In the genomic region with DNA sequence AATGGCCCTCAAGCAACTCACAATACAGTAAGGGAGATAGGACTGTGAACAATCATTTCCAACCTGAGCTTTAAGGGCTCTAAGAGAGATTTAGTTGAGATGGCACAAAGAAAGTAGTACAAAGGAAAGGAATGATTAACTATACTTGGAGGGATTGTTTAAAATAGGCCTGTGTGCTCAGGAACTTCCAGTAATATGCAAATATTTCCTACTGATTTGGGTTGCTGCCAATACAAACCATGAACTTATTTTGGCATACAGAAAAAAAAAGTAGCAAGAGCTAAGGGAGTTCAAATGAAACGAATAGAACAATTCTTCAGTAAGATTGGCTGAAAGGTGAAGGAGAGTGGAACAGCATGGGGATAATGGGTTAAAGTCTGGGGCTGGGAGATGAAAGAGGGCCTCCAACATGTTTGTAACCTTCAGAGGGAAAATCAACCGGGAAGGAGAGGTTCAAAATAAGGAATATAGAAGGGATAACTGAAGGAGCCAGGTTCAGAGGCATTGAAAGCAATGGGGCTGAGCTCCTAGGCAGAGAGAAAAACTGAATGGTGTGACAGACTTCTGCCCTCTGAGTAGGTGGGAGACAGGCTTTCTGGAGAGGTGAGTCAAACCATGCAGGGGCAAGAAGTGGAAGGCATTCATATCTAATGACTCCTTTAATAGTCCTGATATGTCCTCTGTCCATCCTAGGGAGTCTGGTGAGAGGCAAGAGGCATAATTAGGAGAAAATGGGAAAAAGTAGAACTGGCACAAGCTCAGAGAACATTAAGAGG, we compare ENCODE assay signal across 1 cellular context.
TF ChIP-seq lines count a peak whose summit lies in the region.

No MANE protein-coding gene starts in this region.

TF ChIP-seq in GM23338, 12 proteins besides CTCF, POLR2A, EP300 and RAD21 (continued from another document):
- TF ChIP-seq, protein P1, sequence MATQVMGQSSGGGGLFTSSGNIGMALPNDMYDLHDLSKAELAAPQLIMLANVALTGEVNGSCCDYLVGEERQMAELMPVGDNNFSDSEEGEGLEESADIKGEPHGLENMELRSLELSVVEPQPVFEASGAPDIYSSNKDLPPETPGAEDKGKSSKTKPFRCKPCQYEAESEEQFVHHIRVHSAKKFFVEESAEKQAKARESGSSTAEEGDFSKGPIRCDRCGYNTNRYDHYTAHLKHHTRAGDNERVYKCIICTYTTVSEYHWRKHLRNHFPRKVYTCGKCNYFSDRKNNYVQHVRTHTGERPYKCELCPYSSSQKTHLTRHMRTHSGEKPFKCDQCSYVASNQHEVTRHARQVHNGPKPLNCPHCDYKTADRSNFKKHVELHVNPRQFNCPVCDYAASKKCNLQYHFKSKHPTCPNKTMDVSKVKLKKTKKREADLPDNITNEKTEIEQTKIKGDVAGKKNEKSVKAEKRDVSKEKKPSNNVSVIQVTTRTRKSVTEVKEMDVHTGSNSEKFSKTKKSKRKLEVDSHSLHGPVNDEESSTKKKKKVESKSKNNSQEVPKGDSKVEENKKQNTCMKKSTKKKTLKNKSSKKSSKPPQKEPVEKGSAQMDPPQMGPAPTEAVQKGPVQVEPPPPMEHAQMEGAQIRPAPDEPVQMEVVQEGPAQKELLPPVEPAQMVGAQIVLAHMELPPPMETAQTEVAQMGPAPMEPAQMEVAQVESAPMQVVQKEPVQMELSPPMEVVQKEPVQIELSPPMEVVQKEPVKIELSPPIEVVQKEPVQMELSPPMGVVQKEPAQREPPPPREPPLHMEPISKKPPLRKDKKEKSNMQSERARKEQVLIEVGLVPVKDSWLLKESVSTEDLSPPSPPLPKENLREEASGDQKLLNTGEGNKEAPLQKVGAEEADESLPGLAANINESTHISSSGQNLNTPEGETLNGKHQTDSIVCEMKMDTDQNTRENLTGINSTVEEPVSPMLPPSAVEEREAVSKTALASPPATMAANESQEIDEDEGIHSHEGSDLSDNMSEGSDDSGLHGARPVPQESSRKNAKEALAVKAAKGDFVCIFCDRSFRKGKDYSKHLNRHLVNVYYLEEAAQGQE (IDR thresholded peaks at IDR 0.05; ENCODE audit: unreplicated experiment) = no peak
- TF ChIP-seq POLR2AphosphoS5 (IDR thresholded peaks at IDR 0.05; ENCODE audit: low read depth) = no peak
- TF ChIP-seq ZNF331 (CRISPR knock-in tag; IDR thresholded peaks at IDR 0.05; ENCODE audit: low read depth) = no peak
- TF ChIP-seq, protein P2, sequence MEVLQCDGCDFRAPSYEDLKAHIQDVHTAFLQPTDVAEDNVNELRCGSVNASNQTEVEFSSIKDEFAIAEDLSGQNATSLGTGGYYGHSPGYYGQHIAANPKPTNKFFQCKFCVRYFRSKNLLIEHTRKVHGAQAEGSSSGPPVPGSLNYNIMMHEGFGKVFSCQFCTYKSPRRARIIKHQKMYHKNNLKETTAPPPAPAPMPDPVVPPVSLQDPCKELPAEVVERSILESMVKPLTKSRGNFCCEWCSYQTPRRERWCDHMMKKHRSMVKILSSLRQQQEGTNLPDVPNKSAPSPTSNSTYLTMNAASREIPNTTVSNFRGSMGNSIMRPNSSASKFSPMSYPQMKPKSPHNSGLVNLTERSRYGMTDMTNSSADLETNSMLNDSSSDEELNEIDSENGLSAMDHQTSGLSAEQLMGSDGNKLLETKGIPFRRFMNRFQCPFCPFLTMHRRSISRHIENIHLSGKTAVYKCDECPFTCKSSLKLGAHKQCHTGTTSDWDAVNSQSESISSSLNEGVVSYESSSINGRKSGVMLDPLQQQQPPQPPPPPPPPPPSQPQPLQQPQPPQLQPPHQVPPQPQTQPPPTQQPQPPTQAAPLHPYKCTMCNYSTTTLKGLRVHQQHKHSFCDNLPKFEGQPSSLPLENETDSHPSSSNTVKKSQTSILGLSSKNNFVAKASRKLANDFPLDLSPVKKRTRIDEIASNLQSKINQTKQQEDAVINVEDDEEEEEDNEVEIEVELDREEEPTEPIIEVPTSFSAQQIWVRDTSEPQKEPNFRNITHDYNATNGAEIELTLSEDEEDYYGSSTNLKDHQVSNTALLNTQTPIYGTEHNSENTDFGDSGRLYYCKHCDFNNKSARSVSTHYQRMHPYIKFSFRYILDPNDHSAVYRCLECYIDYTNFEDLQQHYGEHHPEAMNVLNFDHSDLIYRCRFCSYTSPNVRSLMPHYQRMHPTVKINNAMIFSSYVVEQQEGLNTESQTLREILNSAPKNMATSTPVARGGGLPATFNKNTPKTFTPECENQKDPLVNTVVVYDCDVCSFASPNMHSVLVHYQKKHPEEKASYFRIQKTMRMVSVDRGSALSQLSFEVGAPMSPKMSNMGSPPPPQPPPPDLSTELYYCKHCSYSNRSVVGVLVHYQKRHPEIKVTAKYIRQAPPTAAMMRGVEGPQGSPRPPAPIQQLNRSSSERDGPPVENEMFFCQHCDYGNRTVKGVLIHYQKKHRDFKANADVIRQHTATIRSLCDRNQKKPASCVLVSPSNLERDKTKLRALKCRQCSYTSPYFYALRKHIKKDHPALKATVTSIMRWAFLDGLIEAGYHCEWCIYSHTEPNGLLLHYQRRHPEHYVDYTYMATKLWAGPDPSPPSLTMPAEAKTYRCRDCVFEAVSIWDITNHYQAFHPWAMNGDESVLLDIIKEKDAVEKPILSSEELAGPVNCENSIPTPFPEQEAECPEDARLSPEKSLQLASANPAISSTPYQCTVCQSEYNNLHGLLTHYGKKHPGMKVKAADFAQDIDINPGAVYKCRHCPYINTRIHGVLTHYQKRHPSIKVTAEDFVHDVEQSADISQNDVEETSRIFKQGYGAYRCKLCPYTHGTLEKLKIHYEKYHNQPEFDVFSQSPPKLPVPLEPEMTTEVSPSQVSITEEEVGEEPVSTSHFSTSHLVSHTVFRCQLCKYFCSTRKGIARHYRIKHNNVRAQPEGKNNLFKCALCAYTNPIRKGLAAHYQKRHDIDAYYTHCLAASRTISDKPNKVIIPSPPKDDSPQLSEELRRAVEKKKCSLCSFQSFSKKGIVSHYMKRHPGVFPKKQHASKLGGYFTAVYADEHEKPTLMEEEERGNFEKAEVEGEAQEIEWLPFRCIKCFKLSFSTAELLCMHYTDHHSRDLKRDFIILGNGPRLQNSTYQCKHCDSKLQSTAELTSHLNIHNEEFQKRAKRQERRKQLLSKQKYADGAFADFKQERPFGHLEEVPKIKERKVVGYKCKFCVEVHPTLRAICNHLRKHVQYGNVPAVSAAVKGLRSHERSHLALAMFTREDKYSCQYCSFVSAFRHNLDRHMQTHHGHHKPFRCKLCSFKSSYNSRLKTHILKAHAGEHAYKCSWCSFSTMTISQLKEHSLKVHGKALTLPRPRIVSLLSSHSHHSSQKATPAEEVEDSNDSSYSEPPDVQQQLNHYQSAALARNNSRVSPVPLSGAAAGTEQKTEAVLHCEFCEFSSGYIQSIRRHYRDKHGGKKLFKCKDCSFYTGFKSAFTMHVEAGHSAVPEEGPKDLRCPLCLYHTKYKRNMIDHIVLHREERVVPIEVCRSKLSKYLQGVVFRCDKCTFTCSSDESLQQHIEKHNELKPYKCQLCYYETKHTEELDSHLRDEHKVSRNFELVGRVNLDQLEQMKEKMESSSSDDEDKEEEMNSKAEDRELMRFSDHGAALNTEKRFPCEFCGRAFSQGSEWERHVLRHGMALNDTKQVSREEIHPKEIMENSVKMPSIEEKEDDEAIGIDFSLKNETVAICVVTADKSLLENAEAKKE (CRISPR knock-in tag; IDR thresholded peaks at IDR 0.05) = no peak
